Comparison of ENCODE assay signal across 1 cellular context in the genomic region with DNA sequence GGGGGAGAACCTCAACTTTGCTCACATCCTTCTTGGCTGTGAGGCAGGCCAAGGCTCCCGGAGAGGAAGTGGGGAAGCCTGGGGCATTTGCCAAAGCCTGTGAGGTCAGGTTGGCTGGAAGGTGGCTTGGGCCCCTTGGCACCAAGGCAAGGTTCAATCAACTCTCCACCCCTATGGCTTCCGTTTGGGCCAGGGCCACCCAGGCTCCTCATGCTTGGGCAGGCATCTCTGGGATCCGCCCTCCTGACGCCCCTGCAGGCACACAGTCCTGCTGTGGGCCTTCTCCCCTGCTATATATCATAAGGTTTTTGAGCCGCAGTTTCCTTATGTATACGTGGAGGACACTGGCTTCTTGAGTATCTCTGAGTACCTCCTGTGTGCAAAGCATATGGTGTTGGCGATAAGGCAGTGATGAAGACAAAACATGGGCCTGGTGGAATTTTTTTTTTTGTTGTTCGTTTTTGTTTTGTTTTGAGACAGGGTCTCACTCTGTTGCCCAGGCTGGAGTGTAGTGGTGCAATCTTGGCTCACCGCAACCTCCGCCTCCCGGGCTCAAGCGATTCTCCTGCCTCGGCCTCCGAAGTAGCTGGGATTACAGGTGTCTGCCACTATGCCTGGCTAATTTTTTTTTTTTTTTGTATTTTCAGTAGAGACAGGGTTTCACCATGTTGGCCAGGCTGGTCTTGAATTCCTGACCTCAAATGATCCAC.
TF ChIP-seq lines count a peak whose summit lies in the region.

No MANE protein-coding gene starts in this region.

TF ChIP-seq in GM23338, 12 proteins besides CTCF, POLR2A, EP300 and RAD21:
- TF ChIP-seq, protein P1, sequence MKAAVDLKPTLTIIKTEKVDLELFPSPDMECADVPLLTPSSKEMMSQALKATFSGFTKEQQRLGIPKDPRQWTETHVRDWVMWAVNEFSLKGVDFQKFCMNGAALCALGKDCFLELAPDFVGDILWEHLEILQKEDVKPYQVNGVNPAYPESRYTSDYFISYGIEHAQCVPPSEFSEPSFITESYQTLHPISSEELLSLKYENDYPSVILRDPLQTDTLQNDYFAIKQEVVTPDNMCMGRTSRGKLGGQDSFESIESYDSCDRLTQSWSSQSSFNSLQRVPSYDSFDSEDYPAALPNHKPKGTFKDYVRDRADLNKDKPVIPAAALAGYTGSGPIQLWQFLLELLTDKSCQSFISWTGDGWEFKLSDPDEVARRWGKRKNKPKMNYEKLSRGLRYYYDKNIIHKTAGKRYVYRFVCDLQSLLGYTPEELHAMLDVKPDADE (IDR thresholded peaks at IDR 0.05) = 0 out of 2 replicates have a peak, but pooled peaks have one; percentile 35
